Comparison of ENCODE assay signal across 18 cellular contexts in the genomic region with DNA sequence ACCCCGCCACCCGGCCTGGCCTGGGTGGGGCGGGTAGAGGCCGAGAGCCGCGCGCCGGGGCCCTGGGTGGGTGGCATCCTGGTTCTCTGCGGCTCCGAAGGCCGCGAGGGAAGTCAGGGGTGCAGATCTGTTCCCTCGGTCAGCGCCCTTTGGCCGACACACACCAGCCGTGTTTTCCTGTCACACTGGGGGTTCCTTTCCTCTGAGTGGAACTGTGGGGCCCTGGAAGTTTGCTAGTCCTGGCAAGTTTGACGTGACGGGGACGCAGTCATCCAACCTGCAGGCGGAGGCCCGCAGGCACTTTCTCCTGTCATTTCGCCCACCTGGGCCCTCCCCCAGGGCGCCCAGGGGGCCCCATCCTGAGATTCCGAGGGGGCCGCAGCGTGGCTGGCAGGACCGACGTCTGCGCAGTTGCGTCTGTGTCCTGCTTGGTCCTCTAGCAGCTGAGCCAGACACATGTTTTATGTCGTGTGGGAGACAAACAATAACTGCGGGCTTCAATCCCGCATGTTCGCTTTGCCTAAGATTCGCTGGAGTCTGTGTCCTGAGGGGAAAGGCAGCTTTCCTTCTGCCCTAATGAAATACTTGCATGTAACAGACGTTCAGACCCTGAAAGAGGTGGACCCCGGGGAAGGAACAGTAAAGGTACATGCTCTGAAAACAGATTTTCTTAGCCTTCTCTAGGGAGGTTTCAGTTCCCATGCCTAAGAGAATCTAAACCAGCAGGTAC. TPM values are rescaled to one million over a fixed set of nuclear protein-coding genes. Genes with fewer than 3 reads are reported as not detected.
DNase-seq lines count a peak whose midpoint lies in the region; ATAC-seq, FAIRE-seq and TF ChIP-seq lines count a peak whose summit lies in the region.
"Had no signal": no experiment of that assay in that cellular context is flagged by ENCODE, and none has a peak within 500 bp of the region (broad histone marks: within the 10 kb centered on the region; RNA-seq: fewer than 3 reads in every experiment).

No MANE protein-coding gene starts in this region.

- H3K79me2 ChIP-seq in parathyroid adenoma = no peaks in the 10 kb centered on the region
- H3K79me2 ChIP-seq in OCI-LY7 (ENCODE audit: insufficient read depth, low read depth, low read length) = no peaks in the 10 kb centered on the region

- H3K9me3 ChIP-seq in A549 = peaks cover 6% of the 10 kb centered on the region
- peaks cover 3% of the 10 kb centered on the region; the same call in 1 of the 2 replicates for H3K9me3 ChIP-seq in HUES64 (ENCODE audit: insufficient read depth, low read depth, low read length)
- no peaks in the 10 kb centered on the region for H3K9me3 ChIP-seq in parathyroid adenoma (ENCODE audit: control insufficient read depth, low read length)
- H3K9me3 ChIP-seq in OCI-LY7 (ENCODE audit: low read length) = no peaks in the 10 kb centered on the region
- H3K9me3 ChIP-seq: esophagus squamous epithelium, SJSA1 had no signal

- H3K4me1 ChIP-seq in A549 = peaks cover 7% of the 10 kb centered on the region; the same call in 2 of the 3 replicates
- H3K4me1 ChIP-seq in HUES64 (ENCODE audit: insufficient read depth, low read length) = 0 out of 2 replicates have a peak, but pooled peaks cover 9% of the 10 kb centered on the region
- H3K4me1 ChIP-seq in parathyroid adenoma = no peaks in the 10 kb centered on the region
- no peaks in the 10 kb centered on the region for H3K4me1 ChIP-seq in OCI-LY7 (ENCODE audit: insufficient read depth, low read length, poor library complexity, severe bottlenecking)

- H3K27ac Mint-ChIP-seq in glutamatergic neuron (ENCODE audit: unreplicated experiment) (no peak overlapping the region), CD14-positive monocyte (no peak overlapping the region)
- H3K27ac Mint-ChIP-seq: activated naive CD4-positive, alpha-beta T cell treated with anti-CD3 and anti-CD28 coated beads for 36 hours; stimulated activated naive B cell treated with anti-CD40 and anti-IgM and Interleukin-4, amounts not matched to agents 10 μg/mL and 1 μg/mL and 100 μg/mL, for 72 hours had no signal

- H2AFZ ChIP-seq in parathyroid adenoma (peak overlapping the region; percentile 59), OCI-LY7 (ENCODE audit: low read length) (no peak overlapping the region)

- BruUV-seq in OCI-LY7 (replicated peaks; lab: Mats Ljungman, UMichigan) = no TSS peak

- intact Hi-C loops in OCI-LY7 (cut with micrococcal nuclease; ENCODE audit: unreplicated experiment) = no loop called here
- intact Hi-C loops in CD14-positive monocyte (cut with micrococcal nuclease) = no loop called here

- H4K20me1 ChIP-seq in OCI-LY7 (ENCODE audit: insufficient read depth, low read length) = no peaks in the 10 kb centered on the region

- WGBS in A549 (ENCODE audit: missing lambda C conversion rate) = 79% methylated on average over 29 of the region's 37 CpGs
- 59% methylated on average over 37 of the region's 37 CpGs for WGBS in HUES64

- H3K27ac ChIP-seq in A549 (no peak overlapping the region), HUES64 (ENCODE audit: low read depth, low read length) (no peak overlapping the region), parathyroid adenoma (no peak overlapping the region), OCI-LY7 (ENCODE audit: low read depth, low read length, poor library complexity, severe bottlenecking) (no peak overlapping the region)
- H3K27ac ChIP-seq: esophagus squamous epithelium, SJSA1 had no signal

- H3K27me3 ChIP-seq in HUES64 (ENCODE audit: insufficient read depth, low read length) = peaks cover 87% of the 10 kb centered on the region
- no peaks in the 10 kb centered on the region for H3K27me3 ChIP-seq in parathyroid adenoma (ENCODE audit: control insufficient read depth, insufficient read depth, low read length)

- H3K9me2 ChIP-seq in OCI-LY7 (ENCODE audit: insufficient read depth, low read length) = no peaks in the 10 kb centered on the region

- TF ChIP-seq RAD21 in A549 (conservative IDR thresholded peaks at IDR 0.05 in 1 of 2, IDR thresholded peaks at IDR 0.05 in 1 of 2) = no peak

- no peak for FAIRE-seq in A549 (lab: Jason Lieb, UNC)
- FAIRE-seq: H54, urothelium cell line had no signal

- TF ChIP-seq CTCF in A549 (IDR thresholded peaks at IDR 0.05) = no peak
- TF ChIP-seq CTCF in glutamatergic neuron (IDR thresholded peaks at IDR 0.05; ENCODE audit: partially characterized antibody, unreplicated experiment) = no peak
- TF ChIP-seq CTCF in parathyroid adenoma (IDR thresholded peaks at IDR 0.05) = no peak
- no peak for TF ChIP-seq CTCF in OCI-LY7 (conservative IDR thresholded peaks at IDR 0.05; ENCODE audit: low read length)
- no peak for TF ChIP-seq CTCF in CD14-positive monocyte (IDR thresholded peaks at IDR 0.05)

- POLR2A ChIA-PET in A549 (lab: Yijun Ruan, JAX) (no interaction called here), OCI-LY7 (lab: Charles Lee) (no interaction called here)

- H3K36me3 ChIP-seq in HUES64 (ENCODE audit: insufficient read depth, low read length) (no peaks in the 10 kb centered on the region), parathyroid adenoma (ENCODE audit: control insufficient read depth, insufficient read depth, low read length) (no peaks in the 10 kb centered on the region), OCI-LY7 (ENCODE audit: insufficient read depth, low read length) (no peaks in the 10 kb centered on the region)
- H3K36me3 ChIP-seq: esophagus squamous epithelium, SJSA1 had no signal

- peaks cover 2% of the 10 kb centered on the region for H3K4me1 Mint-ChIP-seq in glutamatergic neuron (ENCODE audit: low read depth, unreplicated experiment)
- peaks cover 11% of the 10 kb centered on the region for H3K4me1 Mint-ChIP-seq in CD14-positive monocyte

- CTCF ChIA-PET in A549 (lab: Yijun Ruan, JAX) (interaction anchor here (1.2 kb wide), 1 partner anchor 66 kb away, joined by 4 read pairs; no protein-coding TSS in a partner anchor), OCI-LY7 (lab: Charles Lee; ENCODE audit: unreplicated experiment) (interaction anchor here (0.6 kb wide), 1 partner anchor 122 kb away, joined by 4 read pairs; no protein-coding TSS in a partner anchor)

- H3K9me3 Mint-ChIP-seq in glutamatergic neuron (ENCODE audit: unreplicated experiment) = peaks cover 7% of the 10 kb centered on the region
- H3K9me3 Mint-ChIP-seq in CD14-positive monocyte = peaks cover 0 to 15% (median 10%) of the 10 kb centered on the region in 7 donors
- H3K9me3 Mint-ChIP-seq: activated naive CD4-positive, alpha-beta T cell treated with anti-CD3 and anti-CD28 coated beads for 36 hours; stimulated activated naive B cell treated with anti-CD40 and anti-IgM and Interleukin-4, amounts not matched to agents 10 μg/mL and 1 μg/mL and 100 μg/mL, for 72 hours had no signal

- H3K36me3 Mint-ChIP-seq in glutamatergic neuron (ENCODE audit: unreplicated experiment) (peaks cover 7% of the 10 kb centered on the region), CD14-positive monocyte (no peaks in the 10 kb centered on the region)

- ATAC-seq in A549 (no peak), GM21360 (IDR thresholded peaks at IDR 0.05; ENCODE audit: unreplicated experiment) (no peak)
- ATAC-seq: stimulated activated naive B cell treated with anti-CD40 and anti-IgM and Interleukin-4, amounts not matched to agents 10 μg/mL and 1 μg/mL and 100 μg/mL, for 72 hours had no signal

- DNase-seq in A549 (ENCODE audit: low read depth in 1 of 2, low spot score in 1 of 2) = no peak
- DNase-seq in glutamatergic neuron = no peak
- DNase-seq in pons (ENCODE audit: low spot score) = no peak
- no peak for DNase-seq in OCI-LY7 (ENCODE audit: low spot score)
- no peak for DNase-seq in CD14-positive monocyte (ENCODE audit: low spot score)
- DNase-seq: activated CD4-positive, alpha-beta T cell treated with anti-CD3 and anti-CD28 coated beads for 48 hours; activated naive CD4-positive, alpha-beta T cell treated with anti-CD3 and anti-CD28 coated beads for 36 hours; esophagus squamous epithelium; NCI-H1694; stimulated activated naive B cell treated with anti-CD40 and anti-IgM and Interleukin-4, amounts not matched to agents 10 μg/mL and 1 μg/mL and 100 μg/mL, for 72 hours; T1000 had no signal

- H3K9ac ChIP-seq in HUES64 (ENCODE audit: low read depth, low read length) = peak overlapping the region; percentile 47; the same call in 1 of the 2 replicates
- no peak overlapping the region for H3K9ac ChIP-seq in parathyroid adenoma

- H3K4me3 ChIP-seq in A549 = no peak overlapping the region
- peak overlapping the region; percentile 51 for H3K4me3 ChIP-seq in HUES64 (ENCODE audit: low read length)
- no peak overlapping the region for H3K4me3 ChIP-seq in parathyroid adenoma (ENCODE audit: low read depth, low read length)
- no peak overlapping the region for H3K4me3 ChIP-seq in OCI-LY7 (ENCODE audit: low read depth, low read length, poor library complexity, severe bottlenecking)
- H3K4me3 ChIP-seq: SJSA1 had no signal

- no peak for TF ChIP-seq POLR2A in A549 (IDR thresholded peaks at IDR 0.05; ENCODE audit: low read length)

- peaks cover 27% of the 10 kb centered on the region for H3K27me3 Mint-ChIP-seq in glutamatergic neuron (ENCODE audit: unreplicated experiment)
- peaks cover 54 to 84% (median 75%) of the 10 kb centered on the region in 3 donors for H3K27me3 Mint-ChIP-seq in CD14-positive monocyte (ENCODE audit: low read depth in 3 of 3)

- H3K4me2 ChIP-seq in A549 (peak overlapping the region; percentile 98; the same call in 1 of the 3 replicates), parathyroid adenoma (ENCODE audit: low read length) (no peak overlapping the region), OCI-LY7 (ENCODE audit: low read length) (no peak overlapping the region)

- H3K4me3 Mint-ChIP-seq in glutamatergic neuron (ENCODE audit: unreplicated experiment) (peak overlapping the region; percentile 13), CD14-positive monocyte (peak overlapping the region in 1 of 2 donors; percentile 81)

- TF ChIP-seq EP300 in A549 (IDR thresholded peaks at IDR 0.05) = no peak

TF ChIP-seq in A549, 52 proteins besides CTCF, POLR2A, EP300 and RAD21 (continues in another document):
- TF ChIP-seq RARB (CRISPR knock-in tag; IDR thresholded peaks at IDR 0.05) (no peak), EHMT2 (IDR thresholded peaks at IDR 0.05; ENCODE audit: low read depth) (no peak), NPAS2 (CRISPR knock-in tag; IDR thresholded peaks at IDR 0.05; ENCODE audit: borderline replicate concordance) (no peak), RFX5 (IDR thresholded peaks at IDR 0.05) (no peak), POLR2AphosphoS2 (conservative IDR thresholded peaks at IDR 0.05; ENCODE audit: low read length) (no peak), ZNF302 (CRISPR knock-in tag; IDR thresholded peaks at IDR 0.05) (no peak)

RNA-seq across cellular contexts. Expression of gene FAM163A, which starts 1.5 kb away (rescaled TPM):
- not detected in 2 replicates for polyA plus RNA-seq in A549 (2011; rRNA removed)
- not detected in 2 replicates for polyA plus RNA-seq in A549 (2012; cell fraction: cytosol; rRNA removed)
- 0.01 TPM in 1 of 2 replicates, not detected in the other for polyA plus RNA-seq in A549 (2012; cell fraction: nucleus; rRNA removed)
- polyA plus RNA-seq in A549 (2017; fragmentation: RNase III; extraction: RNeasy Plus Mini Kit Qiagen cat#74134 plus additional on column Dnase treatment) = not detected in 3 replicates
- polyA minus RNA-seq in A549 (2011; rRNA and poly(A)+ RNA removed) = 0.21 TPM in 1 of 2 replicates, not detected in the other
- polyA plus RNA-seq in HUES64 (2013, experiment 1 of 2) = 0.10 TPM
- polyA plus RNA-seq in HUES64 (2013, experiment 2 of 2) = not detected
- total RNA-seq in glutamatergic neuron (ENCODE audit: unreplicated experiment) = not detected
- 0.10 TPM in 1 of 2 replicates, not detected in the other for total RNA-seq in OCI-LY7 (2014; rRNA removed; shearing (Covaris generic))
- total RNA-seq in OCI-LY7 (2022) = not detected in 2 replicates
- polyA plus RNA-seq in CD14-positive monocyte = not detected
- total RNA-seq: esophagus squamous epithelium, HT1080, SJSA1 had no signal
